1 cellular context compared by ENCODE assay signal in the genomic region with DNA sequence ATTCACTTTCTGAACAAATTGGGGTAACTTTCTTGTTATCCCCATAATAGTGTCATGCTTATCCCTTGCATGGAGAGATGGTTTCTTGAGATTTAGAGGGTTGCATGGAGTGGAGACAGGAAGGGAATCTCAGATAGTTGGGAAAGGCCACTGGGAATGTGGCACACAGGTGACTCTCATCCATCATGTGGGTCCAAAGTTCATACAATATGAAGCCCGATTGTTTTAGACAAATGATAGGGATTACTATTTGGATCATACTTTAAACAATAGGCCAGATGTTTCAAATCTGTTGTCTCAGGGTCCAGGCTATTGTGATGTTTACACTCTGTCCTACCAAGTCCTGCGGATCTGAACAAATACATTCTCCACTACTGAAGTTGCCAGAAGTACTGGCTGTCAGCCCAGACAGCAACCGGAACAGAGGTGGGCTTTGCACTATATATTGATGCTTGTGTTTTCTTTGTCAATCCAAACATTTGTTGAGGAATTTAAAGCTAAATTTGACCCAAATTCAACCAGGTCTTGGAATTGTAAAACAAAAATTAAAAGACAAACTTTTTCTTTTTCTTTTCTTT.
A peak's percentile ranks its signal among the peaks of the same experiment; 100 is the strongest.
TF ChIP-seq lines count a peak whose summit lies in the region.

No MANE protein-coding gene starts in this region.

TF ChIP-seq in HepG2, 621 proteins besides CTCF, POLR2A, EP300 and RAD21 (continued from another document and continues in another):
- TF ChIP-seq, protein P1, sequence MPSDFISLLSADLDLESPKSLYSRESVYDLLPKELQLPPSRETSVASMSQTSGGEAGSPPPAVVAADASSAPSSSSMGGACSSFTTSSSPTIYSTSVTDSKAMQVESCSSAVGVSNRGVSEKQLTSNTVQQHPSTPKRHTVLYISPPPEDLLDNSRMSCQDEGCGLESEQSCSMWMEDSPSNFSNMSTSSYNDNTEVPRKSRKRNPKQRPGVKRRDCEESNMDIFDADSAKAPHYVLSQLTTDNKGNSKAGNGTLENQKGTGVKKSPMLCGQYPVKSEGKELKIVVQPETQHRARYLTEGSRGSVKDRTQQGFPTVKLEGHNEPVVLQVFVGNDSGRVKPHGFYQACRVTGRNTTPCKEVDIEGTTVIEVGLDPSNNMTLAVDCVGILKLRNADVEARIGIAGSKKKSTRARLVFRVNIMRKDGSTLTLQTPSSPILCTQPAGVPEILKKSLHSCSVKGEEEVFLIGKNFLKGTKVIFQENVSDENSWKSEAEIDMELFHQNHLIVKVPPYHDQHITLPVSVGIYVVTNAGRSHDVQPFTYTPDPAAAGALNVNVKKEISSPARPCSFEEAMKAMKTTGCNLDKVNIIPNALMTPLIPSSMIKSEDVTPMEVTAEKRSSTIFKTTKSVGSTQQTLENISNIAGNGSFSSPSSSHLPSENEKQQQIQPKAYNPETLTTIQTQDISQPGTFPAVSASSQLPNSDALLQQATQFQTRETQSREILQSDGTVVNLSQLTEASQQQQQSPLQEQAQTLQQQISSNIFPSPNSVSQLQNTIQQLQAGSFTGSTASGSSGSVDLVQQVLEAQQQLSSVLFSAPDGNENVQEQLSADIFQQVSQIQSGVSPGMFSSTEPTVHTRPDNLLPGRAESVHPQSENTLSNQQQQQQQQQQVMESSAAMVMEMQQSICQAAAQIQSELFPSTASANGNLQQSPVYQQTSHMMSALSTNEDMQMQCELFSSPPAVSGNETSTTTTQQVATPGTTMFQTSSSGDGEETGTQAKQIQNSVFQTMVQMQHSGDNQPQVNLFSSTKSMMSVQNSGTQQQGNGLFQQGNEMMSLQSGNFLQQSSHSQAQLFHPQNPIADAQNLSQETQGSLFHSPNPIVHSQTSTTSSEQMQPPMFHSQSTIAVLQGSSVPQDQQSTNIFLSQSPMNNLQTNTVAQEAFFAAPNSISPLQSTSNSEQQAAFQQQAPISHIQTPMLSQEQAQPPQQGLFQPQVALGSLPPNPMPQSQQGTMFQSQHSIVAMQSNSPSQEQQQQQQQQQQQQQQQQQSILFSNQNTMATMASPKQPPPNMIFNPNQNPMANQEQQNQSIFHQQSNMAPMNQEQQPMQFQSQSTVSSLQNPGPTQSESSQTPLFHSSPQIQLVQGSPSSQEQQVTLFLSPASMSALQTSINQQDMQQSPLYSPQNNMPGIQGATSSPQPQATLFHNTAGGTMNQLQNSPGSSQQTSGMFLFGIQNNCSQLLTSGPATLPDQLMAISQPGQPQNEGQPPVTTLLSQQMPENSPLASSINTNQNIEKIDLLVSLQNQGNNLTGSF (CRISPR knock-in tag; IDR thresholded peaks at IDR 0.05): no peak
- TF ChIP-seq NCOR1 (IDR thresholded peaks at IDR 0.05; ENCODE audit: borderline replicate concordance, low read length) (no peak), ATF4 (CRISPR knock-in tag; IDR thresholded peaks at IDR 0.05) (no peak), ZNF3 (CRISPR knock-in tag; IDR thresholded peaks at IDR 0.05) (no peak), SIX1 (CRISPR knock-in tag; IDR thresholded peaks at IDR 0.05; ENCODE audit: borderline replicate concordance) (no peak), FOXA3 (CRISPR knock-in tag; IDR thresholded peaks at IDR 0.05) (peak; percentile 38; the same call in 1 of the 2 replicates), ETV5 (CRISPR knock-in tag; IDR thresholded peaks at IDR 0.05; ENCODE audit: borderline replicate concordance) (peak; percentile 61; the same call in 1 of the 2 replicates), FOXP4 (CRISPR knock-in tag; IDR thresholded peaks at IDR 0.05) (peak; percentile 48; the same call in 1 of the 2 replicates), MEF2D (CRISPR knock-in tag; IDR thresholded peaks at IDR 0.05) (no peak), SRY (CRISPR knock-in tag; IDR thresholded peaks at IDR 0.05) (no peak), FOXO1 (CRISPR knock-in tag; IDR thresholded peaks at IDR 0.05) (peak; percentile 37; the same call in 1 of the 2 replicates), AHDC1 (CRISPR knock-in tag; IDR thresholded peaks at IDR 0.05; ENCODE audit: borderline replicate concordance) (peak; percentile 61; the same call in 1 of the 2 replicates), SOX6 (IDR thresholded peaks at IDR 0.05) (no peak), SOX6 (CRISPR knock-in tag; IDR thresholded peaks at IDR 0.05) (peak; percentile 91), ZSCAN30 (CRISPR knock-in tag; IDR thresholded peaks at IDR 0.05) (no peak), MLLT10 (CRISPR knock-in tag; IDR thresholded peaks at IDR 0.05) (no peak), ZNF337 (CRISPR knock-in tag; IDR thresholded peaks at IDR 0.05; ENCODE audit: borderline replicate concordance, low read depth) (no peak), TEAD3 (CRISPR knock-in tag; optimal IDR thresholded peaks at IDR 0.05; ENCODE audit: borderline replicate concordance) (peak; percentile 25), ADNP (CRISPR knock-in tag; IDR thresholded peaks at IDR 0.05) (no peak), MIER3 (CRISPR knock-in tag; IDR thresholded peaks at IDR 0.05; ENCODE audit: borderline replicate concordance) (no peak), HOXD1 (CRISPR knock-in tag; IDR thresholded peaks at IDR 0.05) (peak; percentile 56; the same call in 1 of the 2 replicates), HNF4A (CRISPR knock-in tag; IDR thresholded peaks at IDR 0.05) (peak; percentile 54), RBFOX2 (IDR thresholded peaks at IDR 0.05; ENCODE audit: low read depth, low read length) (no peak), GABPB1 (CRISPR knock-in tag; IDR thresholded peaks at IDR 0.05) (no peak), SOX13 (IDR thresholded peaks at IDR 0.05) (peak; percentile 84), SOX13 (CRISPR knock-in tag; conservative IDR thresholded peaks at IDR 0.05 in 1 of 2, IDR thresholded peaks at IDR 0.05 in 1 of 2) (peak in 1 of 2 experiments; percentile 90; a peak in 2 of 4 replicates)
- TF ChIP-seq, protein P2, sequence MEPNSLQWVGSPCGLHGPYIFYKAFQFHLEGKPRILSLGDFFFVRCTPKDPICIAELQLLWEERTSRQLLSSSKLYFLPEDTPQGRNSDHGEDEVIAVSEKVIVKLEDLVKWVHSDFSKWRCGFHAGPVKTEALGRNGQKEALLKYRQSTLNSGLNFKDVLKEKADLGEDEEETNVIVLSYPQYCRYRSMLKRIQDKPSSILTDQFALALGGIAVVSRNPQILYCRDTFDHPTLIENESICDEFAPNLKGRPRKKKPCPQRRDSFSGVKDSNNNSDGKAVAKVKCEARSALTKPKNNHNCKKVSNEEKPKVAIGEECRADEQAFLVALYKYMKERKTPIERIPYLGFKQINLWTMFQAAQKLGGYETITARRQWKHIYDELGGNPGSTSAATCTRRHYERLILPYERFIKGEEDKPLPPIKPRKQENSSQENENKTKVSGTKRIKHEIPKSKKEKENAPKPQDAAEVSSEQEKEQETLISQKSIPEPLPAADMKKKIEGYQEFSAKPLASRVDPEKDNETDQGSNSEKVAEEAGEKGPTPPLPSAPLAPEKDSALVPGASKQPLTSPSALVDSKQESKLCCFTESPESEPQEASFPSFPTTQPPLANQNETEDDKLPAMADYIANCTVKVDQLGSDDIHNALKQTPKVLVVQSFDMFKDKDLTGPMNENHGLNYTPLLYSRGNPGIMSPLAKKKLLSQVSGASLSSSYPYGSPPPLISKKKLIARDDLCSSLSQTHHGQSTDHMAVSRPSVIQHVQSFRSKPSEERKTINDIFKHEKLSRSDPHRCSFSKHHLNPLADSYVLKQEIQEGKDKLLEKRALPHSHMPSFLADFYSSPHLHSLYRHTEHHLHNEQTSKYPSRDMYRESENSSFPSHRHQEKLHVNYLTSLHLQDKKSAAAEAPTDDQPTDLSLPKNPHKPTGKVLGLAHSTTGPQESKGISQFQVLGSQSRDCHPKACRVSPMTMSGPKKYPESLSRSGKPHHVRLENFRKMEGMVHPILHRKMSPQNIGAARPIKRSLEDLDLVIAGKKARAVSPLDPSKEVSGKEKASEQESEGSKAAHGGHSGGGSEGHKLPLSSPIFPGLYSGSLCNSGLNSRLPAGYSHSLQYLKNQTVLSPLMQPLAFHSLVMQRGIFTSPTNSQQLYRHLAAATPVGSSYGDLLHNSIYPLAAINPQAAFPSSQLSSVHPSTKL (CRISPR knock-in tag; IDR thresholded peaks at IDR 0.05): peak; percentile 19; the same call in 1 of the 2 replicates
- TF ChIP-seq, protein P3, sequence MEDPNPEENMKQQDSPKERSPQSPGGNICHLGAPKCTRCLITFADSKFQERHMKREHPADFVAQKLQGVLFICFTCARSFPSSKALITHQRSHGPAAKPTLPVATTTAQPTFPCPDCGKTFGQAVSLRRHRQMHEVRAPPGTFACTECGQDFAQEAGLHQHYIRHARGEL (CRISPR knock-in tag; IDR thresholded peaks at IDR 0.05): no peak
- TF ChIP-seq, protein P4, sequence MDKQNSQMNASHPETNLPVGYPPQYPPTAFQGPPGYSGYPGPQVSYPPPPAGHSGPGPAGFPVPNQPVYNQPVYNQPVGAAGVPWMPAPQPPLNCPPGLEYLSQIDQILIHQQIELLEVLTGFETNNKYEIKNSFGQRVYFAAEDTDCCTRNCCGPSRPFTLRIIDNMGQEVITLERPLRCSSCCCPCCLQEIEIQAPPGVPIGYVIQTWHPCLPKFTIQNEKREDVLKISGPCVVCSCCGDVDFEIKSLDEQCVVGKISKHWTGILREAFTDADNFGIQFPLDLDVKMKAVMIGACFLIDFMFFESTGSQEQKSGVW (CRISPR knock-in tag; IDR thresholded peaks at IDR 0.05; ENCODE audit: borderline replicate concordance): no peak
- TF ChIP-seq, protein P5, sequence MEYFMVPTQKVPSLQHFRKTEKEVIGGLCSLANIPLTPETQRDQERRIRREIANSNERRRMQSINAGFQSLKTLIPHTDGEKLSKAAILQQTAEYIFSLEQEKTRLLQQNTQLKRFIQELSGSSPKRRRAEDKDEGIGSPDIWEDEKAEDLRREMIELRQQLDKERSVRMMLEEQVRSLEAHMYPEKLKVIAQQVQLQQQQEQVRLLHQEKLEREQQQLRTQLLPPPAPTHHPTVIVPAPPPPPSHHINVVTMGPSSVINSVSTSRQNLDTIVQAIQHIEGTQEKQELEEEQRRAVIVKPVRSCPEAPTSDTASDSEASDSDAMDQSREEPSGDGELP (IDR thresholded peaks at IDR 0.05; ENCODE audit: borderline replicate concordance, low read depth): peak; percentile 32; the same call in 1 of the 2 replicates
- TF ChIP-seq, protein P6, sequence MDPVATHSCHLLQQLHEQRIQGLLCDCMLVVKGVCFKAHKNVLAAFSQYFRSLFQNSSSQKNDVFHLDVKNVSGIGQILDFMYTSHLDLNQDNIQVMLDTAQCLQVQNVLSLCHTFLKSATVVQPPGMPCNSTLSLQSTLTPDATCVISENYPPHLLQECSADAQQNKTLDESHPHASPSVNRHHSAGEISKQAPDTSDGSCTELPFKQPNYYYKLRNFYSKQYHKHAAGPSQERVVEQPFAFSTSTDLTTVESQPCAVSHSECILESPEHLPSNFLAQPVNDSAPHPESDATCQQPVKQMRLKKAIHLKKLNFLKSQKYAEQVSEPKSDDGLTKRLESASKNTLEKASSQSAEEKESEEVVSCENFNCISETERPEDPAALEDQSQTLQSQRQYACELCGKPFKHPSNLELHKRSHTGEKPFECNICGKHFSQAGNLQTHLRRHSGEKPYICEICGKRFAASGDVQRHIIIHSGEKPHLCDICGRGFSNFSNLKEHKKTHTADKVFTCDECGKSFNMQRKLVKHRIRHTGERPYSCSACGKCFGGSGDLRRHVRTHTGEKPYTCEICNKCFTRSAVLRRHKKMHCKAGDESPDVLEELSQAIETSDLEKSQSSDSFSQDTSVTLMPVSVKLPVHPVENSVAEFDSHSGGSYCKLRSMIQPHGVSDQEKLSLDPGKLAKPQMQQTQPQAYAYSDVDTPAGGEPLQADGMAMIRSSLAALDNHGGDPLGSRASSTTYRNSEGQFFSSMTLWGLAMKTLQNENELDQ (CRISPR knock-in tag; IDR thresholded peaks at IDR 0.05; ENCODE audit: borderline replicate concordance): no peak
